Comparison of ENCODE assay signal across 17 cellular contexts in the genomic region with DNA sequence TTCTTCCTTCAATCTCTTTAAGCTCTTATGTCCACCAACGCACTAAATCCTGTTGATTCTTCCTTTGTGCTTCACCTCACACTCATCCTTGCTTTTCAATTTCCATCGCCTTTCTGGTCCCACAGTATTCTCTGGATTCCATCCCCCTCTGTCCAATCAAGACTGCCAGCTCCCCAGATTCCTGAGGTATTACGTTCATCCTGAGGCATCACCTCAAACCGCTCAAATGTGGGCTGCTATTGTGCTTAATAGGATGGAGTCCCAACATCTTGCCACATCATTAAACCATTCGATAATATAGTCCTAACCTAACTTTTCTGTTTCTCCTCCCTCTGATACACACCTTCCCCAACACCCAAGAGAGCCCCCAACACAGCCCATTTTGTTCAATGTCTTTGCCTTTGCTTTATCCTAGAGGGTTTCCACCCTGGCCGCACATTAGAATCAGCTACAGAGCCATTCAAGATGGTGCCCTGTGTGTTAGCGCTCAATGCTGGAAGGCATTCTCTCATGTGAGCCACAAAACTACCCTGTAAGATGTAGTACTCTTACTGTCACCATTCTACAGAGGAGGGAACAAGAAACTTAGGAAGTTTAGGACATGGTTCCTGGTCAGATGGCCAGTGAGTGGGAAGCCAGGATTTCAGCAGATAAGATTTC.
A peak's percentile ranks its signal among the peaks of the same experiment; 100 is the strongest.
DNase-seq lines count a peak whose midpoint lies in the region; ATAC-seq and TF ChIP-seq lines count a peak whose summit lies in the region.
"Had no signal": no experiment of that assay in that cellular context is flagged by ENCODE, and none has a peak within 500 bp of the region (broad histone marks: within the 10 kb centered on the region; RNA-seq: fewer than 3 reads in every experiment).

No MANE protein-coding gene starts in this region.

- ATAC-seq in activated CD8-positive, alpha-beta memory T cell treated with anti-CD3 and anti-CD28 coated beads, Interleukin-2, amount 10 ng/mL, durations not matched to agents 7 days and 5 days = no peak
- ATAC-seq in HG03378 (IDR thresholded peaks at IDR 0.05; ENCODE audit: unreplicated experiment) (no peak), GM19324 (IDR thresholded peaks at IDR 0.05; ENCODE audit: low FRiP score, unreplicated experiment) (no peak), mucosa of descending colon (no peak)

- H3K36me3 Mint-ChIP-seq in MCF 10A (ENCODE audit: insufficient read depth, unreplicated experiment) = peaks cover 4% of the 10 kb centered on the region
- no peaks in the 10 kb centered on the region for H3K36me3 Mint-ChIP-seq in activated CD8-positive, alpha-beta memory T cell treated with anti-CD3 and anti-CD28 coated beads, Interleukin-2, amount 10 ng/mL, durations not matched to agents 7 days and 5 days

- dilution Hi-C loops in mammary epithelial cell (cut with HindIII; ENCODE audit: low sequenced_read_pairs) = no loop called here

- H3K9ac ChIP-seq in mammary epithelial cell (ENCODE audit: insufficient read depth, low read length) = no peak overlapping the region

- 72% methylated on average over 6 of the region's 7 CpGs for WGBS in mammary epithelial cell (ENCODE audit: low coverage, missing lambda C conversion rate)

- BruUV-seq in mammary epithelial cell (replicated peaks; lab: Mats Ljungman, UMichigan) (no TSS peak), MCF 10A (replicated peaks; lab: Mats Ljungman, UMichigan) (no TSS peak)

- H3K9me3 ChIP-seq in mammary epithelial cell (replicated peaks; ENCODE audit: insufficient read depth, low read length) (no peaks in the 10 kb centered on the region), mucosa of descending colon (no peaks in the 10 kb centered on the region)

- CTCF ChIA-PET in mammary epithelial cell (lab: Charles Lee; ENCODE audit: low non-redundant PET) (no interaction called here), MCF 10A (lab: Yijun Ruan, JAX) (interaction anchor here (1.2 to 2.9 kb wide), 6 partner anchors 8 to 48 kb away, joined by 3 to 11 read pairs (median 6); no protein-coding TSS in a partner anchor)
- CTCF ChIA-PET in activated CD8-positive, alpha-beta memory T cell treated with anti-CD3 and anti-CD28 coated beads, Interleukin-2, amount 10 ng/mL, durations not matched to agents 7 days and 5 days (lab: Charles Lee) = no interaction called here

- H3K36me3 ChIP-seq in mammary epithelial cell (ENCODE audit: insufficient read depth, low read length) (no peaks in the 10 kb centered on the region), mucosa of descending colon (ENCODE audit: low read depth) (no peaks in the 10 kb centered on the region)

- no peak overlapping the region for H3K27ac ChIP-seq in mammary epithelial cell (ENCODE audit: insufficient read depth, low read depth, low read length)
- H3K27ac ChIP-seq: C4-2B, RWPE1 had no signal

- H3K4me2 ChIP-seq in mammary epithelial cell (ENCODE audit: insufficient read depth, low read depth, low read length) = no peak overlapping the region

- H3K27ac Mint-ChIP-seq in MCF 10A (ENCODE audit: low read depth, unreplicated experiment) = no peak overlapping the region
- no peak overlapping the region for H3K27ac Mint-ChIP-seq in activated CD8-positive, alpha-beta memory T cell treated with anti-CD3 and anti-CD28 coated beads, Interleukin-2, amount 10 ng/mL, durations not matched to agents 7 days and 5 days
- H3K27ac Mint-ChIP-seq: IgD-negative memory B cell had no signal

- H3K4me3 Mint-ChIP-seq in MCF 10A (ENCODE audit: unreplicated experiment) = no peak overlapping the region
- H3K4me3 Mint-ChIP-seq in activated CD8-positive, alpha-beta memory T cell treated with anti-CD3 and anti-CD28 coated beads, Interleukin-2, amount 10 ng/mL, durations not matched to agents 7 days and 5 days = no peak overlapping the region
- H3K4me3 Mint-ChIP-seq: IgD-negative memory B cell had no signal

- H3K27me3 Mint-ChIP-seq in MCF 10A (ENCODE audit: insufficient read depth, unreplicated experiment) = no peaks in the 10 kb centered on the region
- peaks cover 69% of the 10 kb centered on the region for H3K27me3 Mint-ChIP-seq in activated CD8-positive, alpha-beta memory T cell treated with anti-CD3 and anti-CD28 coated beads, Interleukin-2, amount 10 ng/mL, durations not matched to agents 7 days and 5 days

- H3K4me1 Mint-ChIP-seq in MCF 10A (ENCODE audit: insufficient read depth, unreplicated experiment) = peaks cover 18% of the 10 kb centered on the region
- H3K4me1 Mint-ChIP-seq in activated CD8-positive, alpha-beta memory T cell treated with anti-CD3 and anti-CD28 coated beads, Interleukin-2, amount 10 ng/mL, durations not matched to agents 7 days and 5 days = peaks cover under 1% of the 10 kb centered on the region

- POLR2A ChIA-PET in MCF 10A (lab: Yijun Ruan, JAX) = no interaction called here

- no peaks in the 10 kb centered on the region for H4K20me1 ChIP-seq in mammary epithelial cell (ENCODE audit: insufficient read depth, low read length)

- intact Hi-C loops in mammary epithelial cell (cut with micrococcal nuclease) (no loop called here), MCF 10A (cut with micrococcal nuclease) (no loop called here), mucosa of descending colon (cut with DNase I, micrococcal nuclease) (no loop called here)

- no peaks in the 10 kb centered on the region for H3K27me3 ChIP-seq in mammary epithelial cell (ENCODE audit: insufficient read depth, low read length)

- H3K79me2 ChIP-seq in mammary epithelial cell (ENCODE audit: insufficient read depth, low read length) = no peaks in the 10 kb centered on the region

- in situ Hi-C loops in mammary epithelial cell (cut with MboI; ENCODE audit: low sequenced_read_pairs in 2 of 2) = no loop called here

- H3K4me1 ChIP-seq in mammary epithelial cell (ENCODE audit: insufficient read depth, low read length) = peaks cover 43% of the 10 kb centered on the region
- H3K4me1 ChIP-seq in mucosa of descending colon (ENCODE audit: low read depth) = peaks cover 5% of the 10 kb centered on the region

- H2AFZ ChIP-seq in mammary epithelial cell (ENCODE audit: low read depth, low read length) = no peak overlapping the region

- no peaks in the 10 kb centered on the region for H3K9me3 Mint-ChIP-seq in MCF 10A (ENCODE audit: unreplicated experiment)
- no peaks in the 10 kb centered on the region for H3K9me3 Mint-ChIP-seq in activated CD8-positive, alpha-beta memory T cell treated with anti-CD3 and anti-CD28 coated beads, Interleukin-2, amount 10 ng/mL, durations not matched to agents 7 days and 5 days (ENCODE audit: low read depth)

- DNase-seq in mammary epithelial cell (peak; percentile 62), MCF 10A (ENCODE audit: unreplicated experiment) (no peak), mesenteric fat pad (ENCODE audit: low spot score) (peak; percentile 62), mucosa of descending colon (no peak)
- DNase-seq in activated CD8-positive, alpha-beta memory T cell treated with anti-CD3 and anti-CD28 coated beads, Interleukin-2, amount 10 ng/mL, durations not matched to agents 7 days and 5 days = peak; percentile 31
- no peak for DNase-seq in stimulated activated CD4-positive, alpha-beta T cell treated with anti-CD3 and anti-CD28 coated beads, Interleukin-12 subunit alpha, Interleukin-12 subunit beta, amount 100 ng/mL, for 4 hours
- DNase-seq: DMS 273 treated with DMSO at 0.1 percent for 48 hours, Kasumi-1, MV-4-11, NCI-H1417 treated with DMSO at 0.1 percent for 48 hours, NCI-H2029 treated with DMSO at 0.1 percent for 48 hours, NCI-H774 had no signal

- no peak overlapping the region for H3K4me3 ChIP-seq in mammary epithelial cell (replicated peaks in 1 of 3; ENCODE audit: insufficient read depth in 1 of 3, low read depth in 2 of 3, low read length in 3 of 3)
- no peak overlapping the region for H3K4me3 ChIP-seq in mucosa of descending colon

- no peak for TF ChIP-seq CTCF in mammary epithelial cell (conservative IDR thresholded peaks at IDR 0.05 in 1 of 2, IDR thresholded peaks at IDR 0.05 in 1 of 2; ENCODE audit: extremely low read depth in 1 of 2, insufficient read depth in 1 of 2, low read depth in 1 of 2, low read length in 2 of 2)
- TF ChIP-seq CTCF in MCF 10A (IDR thresholded peaks at IDR 0.05; ENCODE audit: unreplicated experiment) = no peak
- no peak for TF ChIP-seq CTCF in mucosa of descending colon (IDR thresholded peaks at IDR 0.05)

Comparison
In these comparisons a context has a peak if more than half of its experiments do, and no peak if none do; other contexts are left out.
1. DNase-seq: peak in mammary epithelial cell (single experiment), activated CD8-positive, alpha-beta memory T cell treated with anti-CD3 and anti-CD28 coated beads, Interleukin-2, amount 10 ng/mL, durations not matched to agents 7 days and 5 days (single experiment) and mesenteric fat pad (single experiment); none in MCF 10A (single experiment), stimulated activated CD4-positive, alpha-beta T cell treated with anti-CD3 and anti-CD28 coated beads, Interleukin-12 subunit alpha, Interleukin-12 subunit beta, amount 100 ng/mL, for 4 hours (single experiment) and mucosa of descending colon (0 of 3).